ENCODE assay signal across 11 cellular contexts in the genomic region with DNA sequence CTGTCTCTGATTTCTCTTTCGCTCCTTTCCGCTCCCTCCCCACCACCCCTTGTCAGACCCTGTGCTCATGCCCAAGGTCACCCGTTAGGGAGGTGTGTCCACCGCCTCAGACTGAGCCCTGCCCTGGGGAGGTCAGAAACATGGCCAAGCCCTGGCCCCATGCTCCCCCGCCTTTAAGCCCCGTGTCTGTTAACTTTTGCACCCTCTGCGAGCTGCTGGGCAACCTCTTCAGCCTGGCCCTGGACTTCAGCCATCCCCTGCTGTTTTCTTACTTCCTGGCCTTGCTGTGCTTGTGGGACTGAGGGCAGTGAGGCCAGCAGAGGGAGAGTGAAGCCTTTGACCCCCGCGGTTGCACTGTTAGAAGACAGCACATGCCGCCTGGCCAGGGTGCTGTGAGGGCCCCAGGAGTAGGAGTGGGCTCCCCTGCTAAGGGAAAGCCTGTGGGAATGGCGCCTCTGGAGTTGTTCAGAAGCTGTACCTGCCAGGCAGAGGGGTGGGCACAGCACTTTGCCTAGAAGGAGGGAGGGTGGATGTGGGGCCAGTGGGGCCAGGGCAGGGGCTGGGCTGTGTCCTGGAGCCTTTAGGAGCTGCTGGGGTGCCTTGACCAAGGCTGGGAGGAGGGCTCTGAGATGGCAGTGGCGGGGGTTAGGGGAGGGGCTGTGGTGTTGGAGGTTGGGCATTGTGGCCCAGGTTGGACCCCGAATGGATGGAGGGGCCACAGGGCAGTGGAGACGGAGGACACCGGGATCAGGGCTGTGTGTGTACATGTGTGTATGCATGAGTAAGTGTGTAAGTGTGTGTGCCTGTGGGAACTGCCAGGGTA. TPM values are rescaled to one million over a fixed set of nuclear protein-coding genes. Genes with fewer than 3 reads are reported as not detected.
A peak's percentile ranks its signal among the peaks of the same experiment; 100 is the strongest.
DNase-seq lines count a peak whose midpoint lies in the region; ATAC-seq and TF ChIP-seq lines count a peak whose summit lies in the region.
"Had no signal": no experiment of that assay in that cellular context is flagged by ENCODE, and none has a peak within 500 bp of the region (broad histone marks: within the 10 kb centered on the region; RNA-seq: fewer than 3 reads in every experiment).

No MANE protein-coding gene starts in this region.

- no peaks in the 10 kb centered on the region for H3K9me3 ChIP-seq in uterus

- peaks cover 31% of the 10 kb centered on the region for H3K36me3 Mint-ChIP-seq in activated CD4-positive, alpha-beta T cell treated with anti-CD3 and anti-CD28 coated beads, Interleukin-2, amount 10 ng/mL, durations not matched to agents 7 days and 5 days (ENCODE audit: low read depth)
- H3K36me3 Mint-ChIP-seq in activated T-helper 17 cell treated with anti-CD3 and anti-CD28 coated beads, Interleukin-2, amount 50 U/mL, for 72 hours (ENCODE audit: low read depth) = peaks cover 66% of the 10 kb centered on the region
- H3K36me3 Mint-ChIP-seq in stimulated activated memory B cell treated with anti-CD40 and anti-IgM and Interleukin-4, amounts not matched to agents 10 μg/mL and 1 μg/mL and 100 μg/mL, for 72 hours = peaks cover 30% of the 10 kb centered on the region

- H3K27me3 ChIP-seq in uterus = no peaks in the 10 kb centered on the region

- intact Hi-C loops in uterus (cut with DNase I; ENCODE audit: low total_unique reads) = loop anchor here (10.0 kb wide), 1 partner anchor 385 kb away; no protein-coding TSS in a partner anchor

- CTCF ChIA-PET in activated CD4-positive, alpha-beta T cell treated with anti-CD3 and anti-CD28 coated beads, Interleukin-2, amount 10 ng/mL, durations not matched to agents 7 days and 5 days (lab: Charles Lee) = interaction anchor here (0.7 to 1.4 kb wide), 4 partner anchors 7 to 451 kb away, joined by 3 to 4 read pairs (median 3); no protein-coding TSS in a partner anchor

- peaks cover 0 to 22% of the 10 kb centered on the region in 2 donors for H3K4me1 ChIP-seq in uterus

- no peak for ATAC-seq in activated T-helper 17 cell treated with anti-CD3 and anti-CD28 coated beads, Interleukin-2, amount 50 U/mL, for 72 hours (replicated peaks)
- no peak for ATAC-seq in stimulated activated memory B cell treated with anti-CD40 and anti-IgM and Interleukin-4, amounts not matched to agents 10 μg/mL and 1 μg/mL and 100 μg/mL, for 72 hours
- ATAC-seq in GM19467 (IDR thresholded peaks at IDR 0.05; ENCODE audit: unreplicated experiment) (no peak), GM21447 (IDR thresholded peaks at IDR 0.05; ENCODE audit: unreplicated experiment) (no peak)

- peak overlapping the region; percentile 50 for H3K27ac Mint-ChIP-seq in activated CD4-positive, alpha-beta T cell treated with anti-CD3 and anti-CD28 coated beads, Interleukin-2, amount 10 ng/mL, durations not matched to agents 7 days and 5 days
- peak overlapping the region; percentile 40 for H3K27ac Mint-ChIP-seq in activated T-helper 17 cell treated with anti-CD3 and anti-CD28 coated beads, Interleukin-2, amount 50 U/mL, for 72 hours
- peak overlapping the region; percentile 60 for H3K27ac Mint-ChIP-seq in stimulated activated memory B cell treated with anti-CD40 and anti-IgM and Interleukin-4, amounts not matched to agents 10 μg/mL and 1 μg/mL and 100 μg/mL, for 72 hours

- no peak for DNase-seq in activated CD4-positive, alpha-beta T cell treated with anti-CD3 and anti-CD28 coated beads, Interleukin-2, amount 10 ng/mL, durations not matched to agents 7 days and 5 days
- DNase-seq in activated CD4-positive, alpha-beta T cell treated with anti-CD3 and anti-CD28 coated beads, Interleukin-2, amount 50 U/mL, for 1 hour = no peak
- DNase-seq in iPS-NIHi7 (ENCODE audit: extremely low spot score) (peak; percentile 36), uterus (no peak)
- DNase-seq: left cardiac atrium, NCI-H2029, retina had no signal

- no peak for TF ChIP-seq CTCF in uterus (IDR thresholded peaks at IDR 0.05)

- POLR2A ChIA-PET in activated CD4-positive, alpha-beta T cell treated with anti-CD3 and anti-CD28 coated beads, Interleukin-2, amount 10 ng/mL, durations not matched to agents 7 days and 5 days (lab: Charles Lee) = no interaction called here

- TF ChIP-seq POLR2A in uterus (IDR thresholded peaks at IDR 0.05) = no peak

- H3K4me3 Mint-ChIP-seq in activated CD4-positive, alpha-beta T cell treated with anti-CD3 and anti-CD28 coated beads, Interleukin-2, amount 10 ng/mL, durations not matched to agents 7 days and 5 days = no peak overlapping the region
- H3K4me3 Mint-ChIP-seq in activated T-helper 17 cell treated with anti-CD3 and anti-CD28 coated beads, Interleukin-2, amount 50 U/mL, for 72 hours = peak overlapping the region; percentile 62
- no peak overlapping the region for H3K4me3 Mint-ChIP-seq in stimulated activated memory B cell treated with anti-CD40 and anti-IgM and Interleukin-4, amounts not matched to agents 10 μg/mL and 1 μg/mL and 100 μg/mL, for 72 hours

- H3K36me3 ChIP-seq in uterus = no peaks in the 10 kb centered on the region

- H3K27me3 Mint-ChIP-seq in activated CD4-positive, alpha-beta T cell treated with anti-CD3 and anti-CD28 coated beads, Interleukin-2, amount 10 ng/mL, durations not matched to agents 7 days and 5 days = no peaks in the 10 kb centered on the region
- H3K27me3 Mint-ChIP-seq in activated T-helper 17 cell treated with anti-CD3 and anti-CD28 coated beads, Interleukin-2, amount 50 U/mL, for 72 hours = no peaks in the 10 kb centered on the region
- no peaks in the 10 kb centered on the region for H3K27me3 Mint-ChIP-seq in stimulated activated memory B cell treated with anti-CD40 and anti-IgM and Interleukin-4, amounts not matched to agents 10 μg/mL and 1 μg/mL and 100 μg/mL, for 72 hours

- H3K9me3 Mint-ChIP-seq in activated CD4-positive, alpha-beta T cell treated with anti-CD3 and anti-CD28 coated beads, Interleukin-2, amount 10 ng/mL, durations not matched to agents 7 days and 5 days = no peaks in the 10 kb centered on the region
- no peaks in the 10 kb centered on the region for H3K9me3 Mint-ChIP-seq in activated T-helper 17 cell treated with anti-CD3 and anti-CD28 coated beads, Interleukin-2, amount 50 U/mL, for 72 hours
- H3K9me3 Mint-ChIP-seq in stimulated activated memory B cell treated with anti-CD40 and anti-IgM and Interleukin-4, amounts not matched to agents 10 μg/mL and 1 μg/mL and 100 μg/mL, for 72 hours = no peaks in the 10 kb centered on the region

- no peak overlapping the region for H3K27ac ChIP-seq in uterus

- no peak overlapping the region for H3K4me3 ChIP-seq in uterus

- peaks cover 65% of the 10 kb centered on the region for H3K4me1 Mint-ChIP-seq in activated CD4-positive, alpha-beta T cell treated with anti-CD3 and anti-CD28 coated beads, Interleukin-2, amount 10 ng/mL, durations not matched to agents 7 days and 5 days
- peaks cover 64% of the 10 kb centered on the region for H3K4me1 Mint-ChIP-seq in activated T-helper 17 cell treated with anti-CD3 and anti-CD28 coated beads, Interleukin-2, amount 50 U/mL, for 72 hours
- H3K4me1 Mint-ChIP-seq in stimulated activated memory B cell treated with anti-CD40 and anti-IgM and Interleukin-4, amounts not matched to agents 10 μg/mL and 1 μg/mL and 100 μg/mL, for 72 hours = peaks cover 97% of the 10 kb centered on the region

RNA-seq across cellular contexts. Expression of a gene that starts 7.9 kb away (rescaled TPM):
- total RNA-seq in activated CD4-positive, alpha-beta T cell treated with anti-CD3 and anti-CD28 coated beads, Interleukin-2, amount 10 ng/mL, durations not matched to agents 7 days and 5 days = 10 to 100 TPM; 89.4 to 97.3 TPM
- total RNA-seq in activated T-helper 17 cell treated with anti-CD3 and anti-CD28 coated beads, Interleukin-2, amount 50 U/mL, for 72 hours = 10 to 100 TPM; 64.9 to 90.1 TPM
- 100 to 1,000 TPM in 1 of 4 donors, 10 to 100 TPM in 3; 17.9 to 105 (median 43.7) TPM for total RNA-seq in uterus

RNA-seq across cellular contexts. Expression of a gene that starts 48.6 kb away (rescaled TPM):
- total RNA-seq in activated CD4-positive, alpha-beta T cell treated with anti-CD3 and anti-CD28 coated beads, Interleukin-2, amount 10 ng/mL, durations not matched to agents 7 days and 5 days = not detected
- total RNA-seq in activated T-helper 17 cell treated with anti-CD3 and anti-CD28 coated beads, Interleukin-2, amount 50 U/mL, for 72 hours = not detected
- total RNA-seq in uterus = under 1 TPM in 1 of 4 donors, not detected in 3; 0.76 TPM

RNA-seq across cellular contexts. Expression of a gene that starts 56.3 kb away (rescaled TPM):
- not detected for total RNA-seq in activated CD4-positive, alpha-beta T cell treated with anti-CD3 and anti-CD28 coated beads, Interleukin-2, amount 10 ng/mL, durations not matched to agents 7 days and 5 days
- total RNA-seq in activated T-helper 17 cell treated with anti-CD3 and anti-CD28 coated beads, Interleukin-2, amount 50 U/mL, for 72 hours = not detected
- 1 to 10 TPM in 1 of 4 donors, under 1 TPM in 1, not detected in 2; 0.30 to 4.9 TPM for total RNA-seq in uterus
